15 cellular contexts compared by ENCODE assay signal in the genomic region with DNA sequence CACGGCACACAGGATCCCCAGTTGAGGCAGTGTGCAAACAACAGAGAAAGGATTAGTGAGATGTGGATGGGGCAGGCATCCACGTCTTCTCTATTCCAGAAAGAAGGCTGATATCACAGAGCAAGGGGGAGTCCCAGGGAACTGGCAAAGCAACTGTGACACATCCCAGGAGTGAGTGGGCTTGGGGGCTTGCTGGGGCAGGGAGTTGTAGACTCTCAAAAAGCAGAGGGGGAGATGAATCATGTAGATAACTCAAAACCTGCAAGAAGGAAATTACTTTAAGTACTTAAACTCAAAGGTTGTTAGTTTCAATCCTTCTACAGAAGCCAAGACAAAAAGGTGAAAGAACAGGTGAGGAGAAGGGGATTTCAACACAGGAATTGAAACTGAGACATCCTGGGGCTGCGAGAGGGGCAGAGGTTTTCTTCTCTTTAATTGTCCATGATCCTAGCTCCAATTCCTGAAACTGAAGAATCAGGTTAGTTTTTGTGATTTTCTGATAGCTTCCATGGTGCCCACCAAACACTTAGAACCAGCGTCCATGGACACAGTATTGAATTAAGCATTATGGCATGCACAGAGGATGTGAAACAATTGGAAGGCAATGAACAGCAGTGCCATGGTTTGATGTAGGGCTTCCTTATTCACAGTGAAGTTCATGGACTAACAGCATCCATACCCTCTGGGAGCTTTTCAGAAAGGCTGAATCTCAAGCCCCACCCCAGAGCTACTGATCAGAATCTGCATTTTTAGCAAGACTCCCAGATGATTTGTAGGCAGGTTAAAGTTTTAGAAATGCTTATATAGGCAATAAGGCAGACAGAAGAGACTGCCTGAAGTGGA. TPM values are rescaled to one million over a fixed set of nuclear protein-coding genes. Genes with fewer than 3 reads are reported as not detected.
A peak's percentile ranks its signal among the peaks of the same experiment; 100 is the strongest.
DNase-seq lines count a peak whose midpoint lies in the region; ATAC-seq and TF ChIP-seq lines count a peak whose summit lies in the region.
"Had no signal": no experiment of that assay in that cellular context is flagged by ENCODE, and none has a peak within 500 bp of the region (broad histone marks: within the 10 kb centered on the region; RNA-seq: fewer than 3 reads in every experiment).

No MANE protein-coding gene starts in this region.

- H3K27me3 Mint-ChIP-seq in T-helper 17 cell (no peaks in the 10 kb centered on the region), MCF 10A (ENCODE audit: insufficient read depth, unreplicated experiment) (no peaks in the 10 kb centered on the region)
- H3K27me3 Mint-ChIP-seq in activated naive CD8-positive, alpha-beta T cell treated with anti-CD3 and anti-CD28 coated beads, Interleukin-2, amount 10 ng/mL, durations not matched to agents 7 days and 5 days, result no peaks in the 10 kb centered on the region

- H3K4me1 Mint-ChIP-seq in T-helper 17 cell (peaks cover 55% of the 10 kb centered on the region), MCF 10A (ENCODE audit: insufficient read depth, unreplicated experiment) (peaks cover 18% of the 10 kb centered on the region)
- H3K4me1 Mint-ChIP-seq in activated naive CD8-positive, alpha-beta T cell treated with anti-CD3 and anti-CD28 coated beads, Interleukin-2, amount 10 ng/mL, durations not matched to agents 7 days and 5 days, result peaks cover 72% of the 10 kb centered on the region

- no peak for TF ChIP-seq CTCF in MCF 10A (IDR thresholded peaks at IDR 0.05; ENCODE audit: unreplicated experiment)

- DNase-seq in activated CD4-positive, alpha-beta T cell treated with anti-CD3 and anti-CD28 coated beads for 24 hours (ENCODE audit: low read depth in 2 of 2), result peak; percentile 64 to 66
- DNase-seq in activated CD4-positive, alpha-beta T cell treated with anti-CD3 and anti-CD28 coated beads for 4 hours, result no peak
- DNase-seq in T-helper 17 cell (no peak), NCI-H226 (no peak), MCF 10A (ENCODE audit: unreplicated experiment) (no peak), NCI-H524 (lab: John Stamatoyannopoulos, UW) (no peak)
- no peak for DNase-seq in activated naive CD8-positive, alpha-beta T cell treated with anti-CD3 and anti-CD28 coated beads, Interleukin-2, amount 10 ng/mL, durations not matched to agents 7 days and 5 days
- peak; percentile 58 for DNase-seq in stimulated activated CD8-positive, alpha-beta memory T cell treated with anti-CD3 and anti-CD28 coated beads, Interleukin-4, amount 100 ng/mL, for 24 hours (ENCODE audit: low read depth)
- DNase-seq: 8988T, amniotic stem cell, DND-41, GOT3 had no signal

- BruUV-seq in MCF 10A (replicated peaks; lab: Mats Ljungman, UMichigan), result no TSS peak

- POLR2A ChIA-PET in activated naive CD8-positive, alpha-beta T cell treated with anti-CD3 and anti-CD28 coated beads, Interleukin-2, amount 10 ng/mL, durations not matched to agents 7 days and 5 days (lab: Charles Lee), result interaction anchor here (1.0 to 3.1 kb wide), 8 partner anchors 9 to 86 kb away, joined by 3 to 12 read pairs (median 5); partner anchors contain the start of genes CCR1, CCR2 and CCR5
- POLR2A ChIA-PET in MCF 10A (lab: Yijun Ruan, JAX), result interaction anchor here (0.6 kb wide), 1 partner anchor 397 kb away, joined by 3 read pairs; no protein-coding TSS in a partner anchor

- ATAC-seq in T-helper 17 cell, result no peak
- ATAC-seq in activated naive CD8-positive, alpha-beta T cell treated with anti-CD3 and anti-CD28 coated beads, Interleukin-2, amount 10 ng/mL, durations not matched to agents 7 days and 5 days (ENCODE audit: low read depth), result peak; percentile 13

- intact Hi-C loops in MCF 10A (cut with micrococcal nuclease), result loop anchor here (5.0 kb wide), 1 partner anchor 78 kb away; the partner anchor contains the start of gene CCR5

- H3K9me3 Mint-ChIP-seq in activated naive CD8-positive, alpha-beta T cell treated with anti-CD3 and anti-CD28 coated beads, Interleukin-2, amount 10 ng/mL, durations not matched to agents 7 days and 5 days, result peaks cover 1% of the 10 kb centered on the region
- H3K9me3 Mint-ChIP-seq in MCF 10A (ENCODE audit: unreplicated experiment), result no peaks in the 10 kb centered on the region

- H3K27ac Mint-ChIP-seq in T-helper 17 cell (peak overlapping the region; percentile 92), MCF 10A (ENCODE audit: low read depth, unreplicated experiment) (no peak overlapping the region)
- peak overlapping the region; percentile 82 for H3K27ac Mint-ChIP-seq in activated naive CD8-positive, alpha-beta T cell treated with anti-CD3 and anti-CD28 coated beads, Interleukin-2, amount 10 ng/mL, durations not matched to agents 7 days and 5 days

- no peaks in the 10 kb centered on the region for H3K9me3 ChIP-seq in T-helper 17 cell (ENCODE audit: control insufficient read depth, low read length, poor library complexity, severe bottlenecking)

- no peaks in the 10 kb centered on the region for H3K36me3 Mint-ChIP-seq in T-helper 17 cell (ENCODE audit: low read depth)
- peaks cover 1% of the 10 kb centered on the region for H3K36me3 Mint-ChIP-seq in activated naive CD8-positive, alpha-beta T cell treated with anti-CD3 and anti-CD28 coated beads, Interleukin-2, amount 10 ng/mL, durations not matched to agents 7 days and 5 days
- H3K36me3 Mint-ChIP-seq in MCF 10A (ENCODE audit: insufficient read depth, unreplicated experiment), result no peaks in the 10 kb centered on the region

- H3K4me3 Mint-ChIP-seq in T-helper 17 cell (peak overlapping the region; percentile 49), MCF 10A (ENCODE audit: unreplicated experiment) (no peak overlapping the region)
- peak overlapping the region; percentile 5 for H3K4me3 Mint-ChIP-seq in activated naive CD8-positive, alpha-beta T cell treated with anti-CD3 and anti-CD28 coated beads, Interleukin-2, amount 10 ng/mL, durations not matched to agents 7 days and 5 days

- CTCF ChIA-PET in MCF 10A (lab: Yijun Ruan, JAX), result interaction anchor here (0.8 kb wide), 1 partner anchor 217 kb away, joined by 4 read pairs; no protein-coding TSS in a partner anchor

RNA-seq across cellular contexts. Expression of gene CCR3, which starts 52.0 kb away (rescaled TPM):
- total RNA-seq in T-helper 17 cell (under 1 TPM; 0.23 to 0.37 TPM), MCF 10A (2022) (not detected in 2 replicates)
- total RNA-seq in activated naive CD8-positive, alpha-beta T cell treated with anti-CD3 and anti-CD28 coated beads, Interleukin-2, amount 10 ng/mL, durations not matched to agents 7 days and 5 days, result 1 to 10 TPM; 1.3 to 1.9 TPM
- total RNA-seq: hepatocyte, renal cortical epithelial cell, temporal lobe had no signal

RNA-seq across cellular contexts. Expression of gene CCR2, which starts 59.7 kb away (rescaled TPM):
- 10 to 100 TPM; 12.4 to 14.2 TPM for total RNA-seq in T-helper 17 cell
- 10 to 100 TPM; 52.5 to 53.0 TPM for total RNA-seq in activated naive CD8-positive, alpha-beta T cell treated with anti-CD3 and anti-CD28 coated beads, Interleukin-2, amount 10 ng/mL, durations not matched to agents 7 days and 5 days
- total RNA-seq in MCF 10A (2022), result not detected in 2 replicates
- total RNA-seq: renal cortical epithelial cell had no signal

Comparison
In these comparisons a context has a peak if more than half of its experiments do, and no peak if none do; other contexts are left out.
1. DNase-seq: peak in activated CD4-positive, alpha-beta T cell treated with anti-CD3 and anti-CD28 coated beads for 24 hours (2 of 2) and stimulated activated CD8-positive, alpha-beta memory T cell treated with anti-CD3 and anti-CD28 coated beads, Interleukin-4, amount 100 ng/mL, for 24 hours (single experiment); none in activated CD4-positive, alpha-beta T cell treated with anti-CD3 and anti-CD28 coated beads for 4 hours (0 of 2), T-helper 17 cell (0 of 3), activated naive CD8-positive, alpha-beta T cell treated with anti-CD3 and anti-CD28 coated beads, Interleukin-2, amount 10 ng/mL, durations not matched to agents 7 days and 5 days (single experiment), NCI-H226 (single experiment), MCF 10A (single experiment) and NCI-H524 (0 of 2).
2. RNA of gene CCR2, which starts 59.7 kb away (total RNA-seq): 52.5 to 53.0 TPM in activated naive CD8-positive, alpha-beta T cell treated with anti-CD3 and anti-CD28 coated beads, Interleukin-2, amount 10 ng/mL, durations not matched to agents 7 days and 5 days and 12.4 to 14.2 TPM in T-helper 17 cell; not detected in MCF 10A; every median in the first group is over 10 times any median in the second.